ENCODE assay signal across 21 cellular contexts in the genomic region with DNA sequence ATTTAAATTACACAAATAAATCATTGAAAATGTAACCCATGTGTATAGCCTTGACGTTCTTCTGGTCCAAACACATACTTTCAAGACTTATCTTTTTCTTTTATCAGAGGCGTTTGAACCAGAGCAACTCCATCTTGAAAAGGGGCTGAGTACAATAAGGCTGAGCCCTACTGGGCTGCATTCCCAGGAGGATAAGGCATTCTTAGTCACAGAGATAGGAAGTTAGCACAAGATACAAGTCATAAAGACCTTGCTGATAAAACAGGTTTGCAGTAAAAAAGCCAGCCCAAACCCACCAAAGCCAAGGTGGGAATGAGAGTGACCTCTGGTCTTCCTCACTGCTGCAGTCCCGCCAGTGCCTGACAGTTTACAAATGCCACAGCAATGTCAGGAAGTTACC.
"Had no signal": no experiment of that assay in that cellular context is flagged by ENCODE, and none has a peak within 500 bp of the region (broad histone marks: within the 10 kb centered on the region; RNA-seq: fewer than 3 reads in every experiment).

No MANE protein-coding gene starts in this region.

- H3K4me1 ChIP-seq: psoas muscle, spleen, transverse colon had no signal

- H3K36me3 ChIP-seq: neutrophil, spleen, stomach, thoracic aorta, transverse colon had no signal

- H3K36me3 Mint-ChIP-seq: naive thymus-derived CD8-positive, alpha-beta T cell had no signal

- H3K4me1 Mint-ChIP-seq: naive thymus-derived CD8-positive, alpha-beta T cell had no signal

- H3K4me3 Mint-ChIP-seq: naive thymus-derived CD8-positive, alpha-beta T cell had no signal

- H3K27ac ChIP-seq: coronary artery, foreskin keratinocyte, neutrophil, psoas muscle, spleen, stomach, thoracic aorta, transverse colon had no signal

- ATAC-seq: esophagus mucosa; mucosa of descending colon; naive thymus-derived CD8-positive, alpha-beta T cell; psoas muscle; sciatic nerve had no signal

- H3K27ac Mint-ChIP-seq: naive thymus-derived CD8-positive, alpha-beta T cell had no signal

- DNase-seq: effector CD4-positive, alpha-beta T cell; foreskin keratinocyte; hippocampal formation; kidney glomerular epithelial cell; mucosa of descending colon; naive thymus-derived CD8-positive, alpha-beta T cell; psoas muscle; retina; spleen; stimulated activated CD4-positive, alpha-beta T cell treated with anti-CD3 and anti-CD28 coated beads, Interleukin-15, amount 100 ng/mL, for 24 hours; stimulated activated CD4-positive, alpha-beta T cell treated with anti-CD3 and anti-CD28 coated beads, Interleukin-1b, Interleukin-23, amount 100 ng/mL, for 48 hours; stimulated activated CD4-positive, alpha-beta T cell treated with anti-CD3 and anti-CD28 coated beads, Interleukin-4, amount 100 ng/mL, for 4 hours; stimulated activated naive CD4-positive, alpha-beta T cell; stomach; substantia nigra; transverse colon had no signal

- H3K27me3 ChIP-seq: foreskin keratinocyte, neutrophil, spleen, stomach, transverse colon had no signal

- H3K9me3 ChIP-seq: mucosa of descending colon, neutrophil, psoas muscle, spleen, stomach, thoracic aorta, transverse colon had no signal

- H3K4me3 ChIP-seq: coronary artery, mucosa of descending colon, psoas muscle, spleen, stomach, thoracic aorta, transverse colon had no signal
